8 cellular contexts compared by ENCODE assay signal in genomic region chr5:38382898-38383297, GRCh38.
DNase-seq lines count a peak whose midpoint lies in the region; ATAC-seq lines count a peak whose summit lies in the region.

No MANE protein-coding gene starts in this region.

- H3K9me3 Mint-ChIP-seq in stimulated activated effector memory CD8-positive, alpha-beta T cell treated with anti-CD3 and anti-CD28 coated beads, Interleukin-12 subunit alpha, Interleukin-12 subunit beta, amount 100 ng/mL, for 72 hours = no peaks in the 10 kb centered on the region

- ATAC-seq in GM19372 (IDR thresholded peaks at IDR 0.05; ENCODE audit: low read depth, unreplicated experiment) = peak; percentile 97
- ATAC-seq in HG03378 (IDR thresholded peaks at IDR 0.05; ENCODE audit: unreplicated experiment) = peak; percentile 94
- ATAC-seq in stimulated activated effector memory CD8-positive, alpha-beta T cell treated with anti-CD3 and anti-CD28 coated beads, Interleukin-12 subunit alpha, Interleukin-12 subunit beta, amount 100 ng/mL, for 72 hours = peak; percentile 81

- H3K36me3 Mint-ChIP-seq in stimulated activated effector memory CD8-positive, alpha-beta T cell treated with anti-CD3 and anti-CD28 coated beads, Interleukin-12 subunit alpha, Interleukin-12 subunit beta, amount 100 ng/mL, for 72 hours = no peaks in the 10 kb centered on the region

- H3K4me3 Mint-ChIP-seq in stimulated activated effector memory CD8-positive, alpha-beta T cell treated with anti-CD3 and anti-CD28 coated beads, Interleukin-12 subunit alpha, Interleukin-12 subunit beta, amount 100 ng/mL, for 72 hours = no peak overlapping the region

- H3K4me1 Mint-ChIP-seq in stimulated activated effector memory CD8-positive, alpha-beta T cell treated with anti-CD3 and anti-CD28 coated beads, Interleukin-12 subunit alpha, Interleukin-12 subunit beta, amount 100 ng/mL, for 72 hours = no peaks in the 10 kb centered on the region

- no peak overlapping the region for H3K27ac Mint-ChIP-seq in stimulated activated effector memory CD8-positive, alpha-beta T cell treated with anti-CD3 and anti-CD28 coated beads, Interleukin-12 subunit alpha, Interleukin-12 subunit beta, amount 100 ng/mL, for 72 hours

- DNase-seq in CMK (ENCODE audit: low read depth) (peak; percentile 44), NCI-H345 (lab: John Stamatoyannopoulos, UW) (peak; percentile 72), medulla oblongata (ENCODE audit: extremely low spot score) (peak; percentile 76)
- peak; percentile 8 to 42 for DNase-seq in activated CD4-positive, alpha-beta T cell treated with anti-CD3 and anti-CD28 coated beads for 4 hours
- DNase-seq in effector CD8-positive, alpha-beta T cell (lab: John Stamatoyannopoulos, UW) = peak; percentile 1
- peak; percentile 28 to 62 for DNase-seq in stimulated activated effector memory CD8-positive, alpha-beta T cell treated with anti-CD3 and anti-CD28 coated beads, Interleukin-12 subunit alpha, Interleukin-12 subunit beta, amount 100 ng/mL, for 72 hours (ENCODE audit: low spot score in 2 of 2)

Comparison
In these comparisons a context has a peak if more than half of its experiments do, and no peak if none do; other contexts are left out.
1. Peak in every context shown above with its lines: DNase-seq and ATAC-seq.
2. DNase-seq: peak in every context shown above with its lines; median percentile 76 in medulla oblongata; 72 in NCI-H345; 45 in stimulated activated effector memory CD8-positive, alpha-beta T cell treated with anti-CD3 and anti-CD28 coated beads, Interleukin-12 subunit alpha, Interleukin-12 subunit beta, amount 100 ng/mL, for 72 hours; 44 in CMK; 25 in activated CD4-positive, alpha-beta T cell treated with anti-CD3 and anti-CD28 coated beads for 4 hours; 1 in effector CD8-positive, alpha-beta T cell.